In genomic region chr4:2607107-2607506, GRCh38 we compare ENCODE assay signal across 26 cellular contexts.
DNase-seq lines count a peak whose midpoint lies in the region; ATAC-seq, FAIRE-seq and TF ChIP-seq lines count a peak whose summit lies in the region.
"Had no signal": no experiment of that assay in that cellular context is flagged by ENCODE, and none has a peak within 500 bp of the region (broad histone marks: within the 10 kb centered on the region; RNA-seq: fewer than 3 reads in every experiment).

No MANE protein-coding gene starts in this region.

- H3K36me3 ChIP-seq in HepG2 (replicated peaks in 1 of 2; ENCODE audit: control insufficient read depth in 1 of 2, insufficient read depth in 2 of 2, low read length in 2 of 2) (peaks cover 3 to 9% of the 10 kb centered on the region in 2 experiments; a peak in 1 of 5 replicates), right lobe of liver (no peaks in the 10 kb centered on the region), neural progenitor cell (no peaks in the 10 kb centered on the region)

- BruUV-seq in HepG2 (replicated peaks; lab: Mats Ljungman, UMichigan), result no TSS peak

- FAIRE-seq in HepG2 (lab: Jason Lieb, UNC), result no peak
- FAIRE-seq: A549, GM12892, GM19239 had no signal

- H3K4me3 Mint-ChIP-seq in WTC11 (no peak overlapping the region), neural progenitor cell (no peak overlapping the region)
- H3K4me3 Mint-ChIP-seq: IgD-negative memory B cell had no signal

- TF ChIP-seq RAD21 in HepG2 (CRISPR knock-in tag; IDR thresholded peaks at IDR 0.05), result no peak

- peaks cover 12% of the 10 kb centered on the region; the same call in 1 of the 2 replicates for H4K20me1 ChIP-seq in HepG2 (ENCODE audit: insufficient read depth, low read length)
- H4K20me1 ChIP-seq in neural progenitor cell (ENCODE audit: low read depth), result peaks cover 54% of the 10 kb centered on the region

- H2AFZ ChIP-seq in HepG2 (ENCODE audit: low read length), result no peak overlapping the region
- H2AFZ ChIP-seq in neural progenitor cell (replicated peaks), result no peak overlapping the region

- DNase-seq in HepG2 (ENCODE audit: low spot score) (no peak), right lobe of liver (no peak), WTC11 (ENCODE audit: low spot score) (no peak), mesenteric fat pad (ENCODE audit: low spot score) (peak; percentile 30), T1000 (lab: John Stamatoyannopoulos, UW) (no peak), neural progenitor cell (ENCODE audit: low spot score) (no peak)
- no peak for DNase-seq in stimulated activated CD4-positive, alpha-beta T cell treated with anti-CD3 and anti-CD28 coated beads, Interleukin-1b, Interleukin-23, amount 100 ng/mL, for 48 hours
- DNase-seq: AML-193; CD4-positive, alpha-beta memory T cell; COR-L47; GF-D8; NCI-H1092 treated with DMSO at 0.1 percent for 48 hours; NCI-H1436; NCI-H187; NCI-H2081 treated with DMSO at 0.1 percent for 48 hours; NCI-H526; NCI-H82; RPMI8226; SHP77 treated with DMSO at 0.1 percent for 48 hours had no signal

- no peaks in the 10 kb centered on the region for H3K27me3 Mint-ChIP-seq in WTC11 (ENCODE audit: low read depth)
- H3K27me3 Mint-ChIP-seq in neural progenitor cell (ENCODE audit: insufficient read depth, low read depth), result no peaks in the 10 kb centered on the region
- H3K27me3 Mint-ChIP-seq: CD4-positive, alpha-beta memory T cell; IgD-negative memory B cell had no signal

- no peak overlapping the region for H3K9ac ChIP-seq in HepG2 (ENCODE audit: insufficient read depth, low read depth, low read length)
- H3K9ac ChIP-seq in neural progenitor cell, result no peak overlapping the region
- H3K9ac ChIP-seq: KMS-11 had no signal

- no peaks in the 10 kb centered on the region for H3K9me3 Mint-ChIP-seq in WTC11
- no peaks in the 10 kb centered on the region for H3K9me3 Mint-ChIP-seq in neural progenitor cell
- H3K9me3 Mint-ChIP-seq: IgD-negative memory B cell had no signal

- H3K79me2 ChIP-seq in HepG2 (ENCODE audit: insufficient read depth, low read length) (peaks cover 64% of the 10 kb centered on the region), neural progenitor cell (ENCODE audit: low read depth) (peaks cover 99% of the 10 kb centered on the region)

- no peak for TF ChIP-seq EP300 in HepG2 (IDR thresholded peaks at IDR 0.05; ENCODE audit: low read depth in 2 of 2, low read length in 2 of 2)
- TF ChIP-seq EP300 in HepG2 (CRISPR knock-in tag; IDR thresholded peaks at IDR 0.05; ENCODE audit: borderline replicate concordance), result no peak

- H3F3A ChIP-seq in neural progenitor cell (ENCODE audit: low read depth), result peaks cover 5% of the 10 kb centered on the region

- POLR2A ChIA-PET in HepG2 (lab: Yijun Ruan, JAX) (no interaction called here), WTC11 (lab: Charles Lee) (interaction anchor here (0.6 kb wide), 1 partner anchor 66 kb away, joined by 4 read pairs; no protein-coding TSS in a partner anchor)

- H3K9me3 ChIP-seq in HepG2 (ENCODE audit: low read length) (no peaks in the 10 kb centered on the region), right lobe of liver (no peaks in the 10 kb centered on the region), neural progenitor cell (ENCODE audit: low read depth) (no peaks in the 10 kb centered on the region)
- H3K9me3 ChIP-seq: A549; BLaER1 treated with 17β-estradiol and CSF1 and Interleukin-3, amounts not matched to agents 10 nM and 100 nM had no signal

- H3K4me1 Mint-ChIP-seq in WTC11 (peaks cover 21% of the 10 kb centered on the region), neural progenitor cell (peaks cover 26% of the 10 kb centered on the region)

- H3K27me3 ChIP-seq in HepG2 (ENCODE audit: control insufficient read depth in 1 of 2, insufficient read depth in 2 of 2, low read length in 2 of 2), result no peaks in the 10 kb centered on the region
- H3K27me3 ChIP-seq in right lobe of liver, result no peaks in the 10 kb centered on the region
- no peaks in the 10 kb centered on the region for H3K27me3 ChIP-seq in neural progenitor cell
- H3K27me3 ChIP-seq: BLaER1 treated with 17β-estradiol and CSF1 and Interleukin-3, amounts not matched to agents 10 nM and 100 nM had no signal

- TF ChIP-seq CTCF in HepG2 (CRISPR knock-in tag; IDR thresholded peaks at IDR 0.05) (no peak), right lobe of liver (IDR thresholded peaks at IDR 0.05) (no peak), WTC11 (IDR thresholded peaks at IDR 0.05) (no peak), neural progenitor cell (IDR thresholded peaks at IDR 0.05) (no peak)

- no peaks in the 10 kb centered on the region for H3K4me1 ChIP-seq in HepG2 (ENCODE audit: insufficient read depth, low read length)
- no peaks in the 10 kb centered on the region for H3K4me1 ChIP-seq in right lobe of liver
- H3K4me1 ChIP-seq in neural progenitor cell, result peaks cover 7% of the 10 kb centered on the region
- H3K4me1 ChIP-seq: A549 had no signal

- H3K36me3 Mint-ChIP-seq in WTC11 (no peaks in the 10 kb centered on the region), neural progenitor cell (peaks cover 14% of the 10 kb centered on the region)

- 94% methylated on average over 7 of the region's 7 CpGs for WGBS in HepG2 (ENCODE audit: low lambda C conversion rate)
- 86% methylated on average over 7 of the region's 7 CpGs for WGBS in right lobe of liver (ENCODE audit: insufficient coverage, low coverage, low lambda C conversion rate, missing lambda C conversion rate)

- no peak overlapping the region for H3K4me3 ChIP-seq in HepG2 (replicated peaks in 1 of 3; ENCODE audit: insufficient read depth in 1 of 3, low read depth in 2 of 3, low read length in 3 of 3)
- H3K4me3 ChIP-seq in right lobe of liver, result no peak overlapping the region
- H3K4me3 ChIP-seq in neural progenitor cell, result no peak overlapping the region
- H3K4me3 ChIP-seq: A549; BLaER1 treated with 17β-estradiol and CSF1 and Interleukin-3, amounts not matched to agents 10 nM and 100 nM had no signal

- H3K27ac ChIP-seq in HepG2 (ENCODE audit: extremely low read length, insufficient read depth, low read length) (no peak overlapping the region), right lobe of liver (no peak overlapping the region), neural progenitor cell (no peak overlapping the region)
- H3K27ac ChIP-seq: A549; BLaER1 treated with 17β-estradiol and CSF1 and Interleukin-3, amounts not matched to agents 10 nM and 100 nM; KMS-11 had no signal

- intact Hi-C loops in HepG2 (cut with micrococcal nuclease; ENCODE audit: unreplicated experiment) (no loop called here), right lobe of liver (cut with DNase I) (no loop called here)

- in situ Hi-C loops in HepG2 (cut with HindIII; ENCODE audit: extremely low pct_ligation_motif_present, low pct_unique_long_range_greater_than_20kb), result no loop called here

- ATAC-seq in HepG2 (no peak), right lobe of liver (no peak), WTC11 (no peak)
- ATAC-seq: A549, HCT116 had no signal

- peak overlapping the region; percentile 15; the same call in 1 of the 2 replicates for H3K27ac Mint-ChIP-seq in WTC11
- H3K27ac Mint-ChIP-seq in neural progenitor cell, result no peak overlapping the region
- H3K27ac Mint-ChIP-seq: IgD-negative memory B cell had no signal

- H3K4me2 ChIP-seq in HepG2 (ENCODE audit: low read depth, low read length) (no peak overlapping the region), neural progenitor cell (no peak overlapping the region)
- H3K4me2 ChIP-seq: A549; BLaER1 treated with 17β-estradiol and CSF1 and Interleukin-3, amounts not matched to agents 10 nM and 100 nM; KMS-11 had no signal

- CTCF ChIA-PET in HepG2 (lab: Yijun Ruan, JAX; ENCODE audit: low intra/inter-chr PET ratio, low total read pairs), result no interaction called here
- CTCF ChIA-PET in WTC11 (lab: Charles Lee), result no interaction called here

- TF ChIP-seq POLR2A in HepG2 (IDR thresholded peaks at IDR 0.05; ENCODE audit: insufficient read depth in 1 of 2, low read depth in 2 of 2, low read length in 2 of 2) (no peak), right lobe of liver (IDR thresholded peaks at IDR 0.05) (no peak)

TF ChIP-seq in HepG2, 621 proteins besides CTCF, POLR2A, EP300 and RAD21:
- peak; percentile 27 for TF ChIP-seq RBM22 (optimal IDR thresholded peaks at IDR 0.05; ENCODE audit: low read length)
- TF ChIP-seq IRF2 (CRISPR knock-in tag; IDR thresholded peaks at IDR 0.05), result no peak

TF ChIP-seq in WTC11, 78 proteins besides CTCF, POLR2A, EP300 and RAD21 (continues in another document):
- TF ChIP-seq OVOL2 (CRISPR knock-in tag; IDR thresholded peaks at IDR 0.05; ENCODE audit: borderline replicate concordance), result no peak
- no peak for TF ChIP-seq NR1H2 (CRISPR knock-in tag; IDR thresholded peaks at IDR 0.05)
- TF ChIP-seq FOXP1 (CRISPR knock-in tag; IDR thresholded peaks at IDR 0.05; ENCODE audit: borderline replicate concordance), result no peak
- TF ChIP-seq CREM (CRISPR knock-in tag; IDR thresholded peaks at IDR 0.05), result no peak
- TF ChIP-seq ZBTB43 (CRISPR knock-in tag; IDR thresholded peaks at IDR 0.05), result no peak
- no peak for TF ChIP-seq ATF1 (CRISPR knock-in tag; IDR thresholded peaks at IDR 0.05)
- no peak for TF ChIP-seq NFATC4 (CRISPR knock-in tag; IDR thresholded peaks at IDR 0.05)
